Comparison of ENCODE assay signal across 9 cellular contexts in genomic region chr12:48261773-48262172, GRCh38.
"Had no signal": no experiment of that assay in that cellular context is flagged by ENCODE, and none has a peak within 500 bp of the region (broad histone marks: within the 10 kb centered on the region; RNA-seq: fewer than 3 reads in every experiment).

No MANE protein-coding gene starts in this region.

- ATAC-seq: activated CD4-positive, alpha-beta T cell treated with anti-CD3 and anti-CD28 coated beads for 36 hours; activated CD4-positive, CD25-positive, alpha-beta regulatory T cell treated with anti-CD3 and anti-CD28 coated beads, Interleukin-2, amount 50 U/mL, for 24 hours; activated CD8-positive, alpha-beta memory T cell treated with anti-CD3 and anti-CD28 coated beads, Interleukin-2, amount 10 ng/mL, durations not matched to agents 7 days and 5 days; activated CD8-positive, alpha-beta T cell treated with anti-CD3 and anti-CD28 coated beads for 36 hours; activated CD8-positive, alpha-beta T cell treated with anti-CD3 and anti-CD28 coated beads, Interleukin-2, amount 10 ng/mL, durations not matched to agents 7 days and 5 days; T-helper 17 cell; WTC11 had no signal

- H3K36me3 ChIP-seq: WERI-Rb-1 had no signal

- H3K27ac ChIP-seq: VCaP, WERI-Rb-1 had no signal
